ENCODE assay signal across 1 cellular context in the genomic region with DNA sequence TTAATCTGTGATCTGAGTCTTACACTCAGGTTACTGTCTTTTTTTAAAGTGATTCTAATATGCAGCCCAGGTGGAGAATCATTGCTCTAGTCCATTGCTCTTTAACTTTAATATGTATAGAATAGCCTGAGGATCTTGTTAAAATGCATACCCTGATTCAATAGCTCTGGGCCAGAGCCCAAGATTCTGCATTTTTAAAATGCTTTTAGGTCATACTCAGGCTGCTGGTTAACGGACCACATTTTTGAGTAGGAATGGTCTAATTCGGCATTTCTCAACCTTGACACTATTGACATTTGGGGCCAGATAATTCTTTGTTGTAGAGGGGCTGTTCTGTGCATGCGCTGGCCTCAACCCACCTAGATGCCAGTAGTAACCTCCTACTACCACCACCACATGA.
TF ChIP-seq lines count a peak whose summit lies in the region.

No MANE protein-coding gene starts in this region.

TF ChIP-seq in SK-N-SH treated with all-trans-retinoic acid at 6 μM for 48 hours, 23 proteins besides CTCF, POLR2A, EP300 and RAD21 (continued from another document):
- TF ChIP-seq BACH2 (CRISPR knock-in tag; IDR thresholded peaks at IDR 0.05; ENCODE audit: borderline replicate concordance) = no peak
- TF ChIP-seq ZC3H10 (CRISPR knock-in tag; IDR thresholded peaks at IDR 0.05) = no peak
- TF ChIP-seq, protein P1, sequence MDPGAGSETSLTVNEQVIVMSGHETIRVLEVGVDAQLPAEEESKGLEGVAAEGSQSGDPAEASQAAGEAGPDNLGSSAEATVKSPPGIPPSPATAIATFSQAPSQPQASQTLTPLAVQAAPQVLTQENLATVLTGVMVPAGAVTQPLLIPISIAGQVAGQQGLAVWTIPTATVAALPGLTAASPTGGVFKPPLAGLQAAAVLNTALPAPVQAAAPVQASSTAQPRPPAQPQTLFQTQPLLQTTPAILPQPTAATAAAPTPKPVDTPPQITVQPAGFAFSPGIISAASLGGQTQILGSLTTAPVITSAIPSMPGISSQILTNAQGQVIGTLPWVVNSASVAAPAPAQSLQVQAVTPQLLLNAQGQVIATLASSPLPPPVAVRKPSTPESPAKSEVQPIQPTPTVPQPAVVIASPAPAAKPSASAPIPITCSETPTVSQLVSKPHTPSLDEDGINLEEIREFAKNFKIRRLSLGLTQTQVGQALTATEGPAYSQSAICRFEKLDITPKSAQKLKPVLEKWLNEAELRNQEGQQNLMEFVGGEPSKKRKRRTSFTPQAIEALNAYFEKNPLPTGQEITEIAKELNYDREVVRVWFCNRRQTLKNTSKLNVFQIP (CRISPR knock-in tag; IDR thresholded peaks at IDR 0.05; ENCODE audit: borderline replicate concordance, low read depth) = no peak
- no peak for TF ChIP-seq SNAI2 (CRISPR knock-in tag; IDR thresholded peaks at IDR 0.05)
- no peak for TF ChIP-seq CSDC2 (CRISPR knock-in tag; IDR thresholded peaks at IDR 0.05)
- no peak for TF ChIP-seq ZFP30 (CRISPR knock-in tag; IDR thresholded peaks at IDR 0.05)
